Comparison of ENCODE assay signal across 10 cellular contexts in the genomic region with DNA sequence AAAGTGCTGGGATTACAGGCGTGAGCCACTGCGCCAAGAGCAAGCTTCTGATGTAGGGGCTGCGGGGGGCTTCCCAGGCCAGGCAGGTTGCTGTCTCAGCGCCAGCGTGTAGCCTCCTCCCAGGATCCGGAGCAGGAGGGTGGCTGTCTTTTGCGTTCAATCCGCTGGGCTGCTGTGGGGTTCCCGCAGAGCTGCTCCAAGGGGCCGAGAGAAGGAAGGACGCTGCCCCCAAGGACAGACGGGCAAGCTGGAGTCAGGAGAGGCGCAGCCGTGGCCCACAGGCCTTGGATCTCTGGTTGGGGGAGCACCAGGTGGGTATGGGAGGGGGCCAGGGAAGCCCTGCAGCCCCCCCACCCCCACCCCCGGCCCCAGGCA. TPM values are rescaled to one million over a fixed set of nuclear protein-coding genes. Genes with fewer than 3 reads are reported as not detected.
DNase-seq lines count a peak whose midpoint lies in the region; ATAC-seq, FAIRE-seq and TF ChIP-seq lines count a peak whose summit lies in the region.
"Had no signal": no experiment of that assay in that cellular context is flagged by ENCODE, and none has a peak within 500 bp of the region (broad histone marks: within the 10 kb centered on the region; RNA-seq: fewer than 3 reads in every experiment).

No MANE protein-coding gene starts in this region.

- peak overlapping the region; percentile 87 for H3K9ac ChIP-seq in skeletal muscle satellite cell (ENCODE audit: low read depth, low read length)

- peak overlapping the region; percentile 83 for H3K4me2 ChIP-seq in GM23338
- H3K4me2 ChIP-seq in skeletal muscle satellite cell (ENCODE audit: low read length) = peak overlapping the region; percentile 83

- H3K4me1 ChIP-seq in GM23338 (ENCODE audit: insufficient read depth) (peaks cover 13% of the 10 kb centered on the region), body of pancreas (peaks cover 50% of the 10 kb centered on the region), iPS DF 6.9 (ENCODE audit: control insufficient read depth, insufficient read depth, low read length) (peaks cover 9% of the 10 kb centered on the region), skeletal muscle satellite cell (ENCODE audit: control insufficient read depth, insufficient read depth, low read length) (peaks cover 55% of the 10 kb centered on the region)

- H3K4me3 ChIP-seq in GM23338 (peak overlapping the region; percentile 62), body of pancreas (no peak overlapping the region), iPS DF 6.9 (ENCODE audit: low read length) (peak overlapping the region; percentile 1; the same call in 1 of the 2 replicates), skeletal muscle satellite cell (ENCODE audit: low read length) (peak overlapping the region; percentile 57)

- H3K4me3 Mint-ChIP-seq in GM23338 = peak overlapping the region; percentile 58; the same call in 2 of the 3 replicates
- no peak overlapping the region for H3K4me3 Mint-ChIP-seq in activated naive CD4-positive, alpha-beta T cell treated with anti-CD3 and anti-CD28 coated beads for 36 hours
- H3K4me3 Mint-ChIP-seq: activated naive CD8-positive, alpha-beta T cell had no signal

- no peak for TF ChIP-seq POLR2A in body of pancreas (IDR thresholded peaks at IDR 0.05)
- TF ChIP-seq POLR2A in GM12891 (IDR thresholded peaks at IDR 0.05; ENCODE audit: low read depth, low read length) = no peak

- H3K9me2 ChIP-seq in GM23338 (ENCODE audit: insufficient read depth) = no peaks in the 10 kb centered on the region

- 0 out of 2 replicates have a peak overlapping the region, but pooled peaks have one; percentile 43 for H2AFZ ChIP-seq in GM23338

- no peaks in the 10 kb centered on the region for H4K20me1 ChIP-seq in GM23338 (replicated peaks; ENCODE audit: insufficient read depth)

- CTCF ChIA-PET in activated naive CD4-positive, alpha-beta T cell treated with anti-CD3 and anti-CD28 coated beads for 36 hours (lab: Charles Lee) = interaction anchor here (0.7 to 1.5 kb wide), 4 partner anchors 17 to 343 kb away, joined by 3 to 5 read pairs (median 4); a partner anchor contains a TSS

- 63 to 100% methylated on average over 3 to 15 of the region's 15 CpGs for WGBS in body of pancreas, 2 donors
- no CpG with 5 or more reads among the region's 15 CpGs for WGBS in iPS DF 6.9 (ENCODE audit: insufficient coverage, insufficient read length)

- ATAC-seq in GM23338 (peak; percentile 45), body of pancreas (no peak)

- no peaks in the 10 kb centered on the region for H3K9me3 ChIP-seq in body of pancreas
- no peaks in the 10 kb centered on the region for H3K9me3 ChIP-seq in iPS DF 6.9 (ENCODE audit: control insufficient read depth, insufficient read depth, low read length)
- H3K9me3 ChIP-seq in skeletal muscle satellite cell (replicated peaks; ENCODE audit: low read length) = no peaks in the 10 kb centered on the region

- peaks cover 11% of the 10 kb centered on the region; the same call in 1 of the 2 replicates for H3F3A ChIP-seq in GM23338 (replicated peaks; ENCODE audit: low read depth)

- intact Hi-C loops in body of pancreas (cut with DNase I) = no loop called here
- intact Hi-C loops in activated naive CD4-positive, alpha-beta T cell treated with anti-CD3 and anti-CD28 coated beads for 36 hours (cut with micrococcal nuclease) = loop anchor here (2.0 kb wide), 1 partner anchor 15 kb away; no protein-coding TSS in a partner anchor

- TF ChIP-seq CTCF in GM23338 (conservative IDR thresholded peaks at IDR 0.05; ENCODE audit: low read depth in 2 of 2) (no peak), body of pancreas (IDR thresholded peaks at IDR 0.05) (no peak)

- H3K36me3 ChIP-seq in GM23338 (ENCODE audit: insufficient read depth) (no peaks in the 10 kb centered on the region), body of pancreas (replicated peaks in 1 of 2; ENCODE audit: insufficient read depth in 1 of 2, low read depth in 2 of 2) (no peaks in the 10 kb centered on the region), iPS DF 6.9 (ENCODE audit: control insufficient read depth, insufficient read depth, low read length) (no peaks in the 10 kb centered on the region; the same call in 1 of the 2 replicates), skeletal muscle satellite cell (ENCODE audit: insufficient read depth, low read length) (no peaks in the 10 kb centered on the region)

- no peaks in the 10 kb centered on the region for H3K36me3 Mint-ChIP-seq in GM23338 (ENCODE audit: low read depth)
- no peaks in the 10 kb centered on the region for H3K36me3 Mint-ChIP-seq in activated naive CD4-positive, alpha-beta T cell treated with anti-CD3 and anti-CD28 coated beads for 36 hours (ENCODE audit: low read depth)
- H3K36me3 Mint-ChIP-seq: activated naive CD8-positive, alpha-beta T cell had no signal

- H3K27me3 Mint-ChIP-seq in GM23338 (ENCODE audit: insufficient read depth, low read depth, poor library complexity) = peaks cover 9% of the 10 kb centered on the region
- no peaks in the 10 kb centered on the region for H3K27me3 Mint-ChIP-seq in activated naive CD4-positive, alpha-beta T cell treated with anti-CD3 and anti-CD28 coated beads for 36 hours (ENCODE audit: low read depth)
- H3K27me3 Mint-ChIP-seq: activated naive CD8-positive, alpha-beta T cell had no signal

- no peak for DNase-seq in GM23338 (ENCODE audit: low spot score)
- no peak for DNase-seq in body of pancreas
- no peak for DNase-seq in iPS DF 6.9 (ENCODE audit: low read depth, low spot score)
- DNase-seq in activated naive CD4-positive, alpha-beta T cell treated with anti-CD3 and anti-CD28 coated beads for 36 hours = no peak
- DNase-seq in GM12891 (ENCODE audit: insufficient read length, low spot score) = no peak
- no peak for DNase-seq in activated T-cell treated with anti-CD3 and anti-CD28 coated beads, Interleukin-2, amount 50 U/mL, for 1 hour
- no peak for DNase-seq in HPDE6-E6E7 (ENCODE audit: extremely low spot score)
- DNase-seq: NCI-H345 had no signal

- FAIRE-seq in GM12891 (lab: Jason Lieb, UNC) = no peak

- H3K27me3 ChIP-seq in GM23338 (ENCODE audit: insufficient read depth) (no peaks in the 10 kb centered on the region), body of pancreas (no peaks in the 10 kb centered on the region), iPS DF 6.9 (ENCODE audit: control insufficient read depth, insufficient read depth, low read length) (no peaks in the 10 kb centered on the region), skeletal muscle satellite cell (ENCODE audit: control insufficient read depth, insufficient read depth, low read length) (no peaks in the 10 kb centered on the region)

- H3K27ac Mint-ChIP-seq in GM23338 = peak overlapping the region; percentile 84
- H3K27ac Mint-ChIP-seq in activated naive CD4-positive, alpha-beta T cell treated with anti-CD3 and anti-CD28 coated beads for 36 hours = no peak overlapping the region
- H3K27ac Mint-ChIP-seq: activated naive CD8-positive, alpha-beta T cell had no signal

- no peaks in the 10 kb centered on the region for H3K79me2 ChIP-seq in GM23338 (replicated peaks; ENCODE audit: insufficient read depth)

- H3K9me3 Mint-ChIP-seq in GM23338 = no peaks in the 10 kb centered on the region
- no peaks in the 10 kb centered on the region for H3K9me3 Mint-ChIP-seq in activated naive CD4-positive, alpha-beta T cell treated with anti-CD3 and anti-CD28 coated beads for 36 hours

- peaks cover 13% of the 10 kb centered on the region for H3K4me1 Mint-ChIP-seq in GM23338
- peaks cover 8% of the 10 kb centered on the region for H3K4me1 Mint-ChIP-seq in activated naive CD4-positive, alpha-beta T cell treated with anti-CD3 and anti-CD28 coated beads for 36 hours (ENCODE audit: low read depth)

- H3K27ac ChIP-seq in GM23338 (ENCODE audit: low read depth) = peak overlapping the region; percentile 94
- peak overlapping the region; percentile 75 to 88 (median 86) for H3K27ac ChIP-seq in body of pancreas
- no peak overlapping the region for H3K27ac ChIP-seq in iPS DF 6.9 (ENCODE audit: low read length)

TF ChIP-seq in GM23338, 12 proteins besides CTCF, POLR2A, EP300 and RAD21 (continues in another document):
- no peak for TF ChIP-seq POLR2AphosphoS5 (IDR thresholded peaks at IDR 0.05; ENCODE audit: low read depth)
- TF ChIP-seq, protein P1, sequence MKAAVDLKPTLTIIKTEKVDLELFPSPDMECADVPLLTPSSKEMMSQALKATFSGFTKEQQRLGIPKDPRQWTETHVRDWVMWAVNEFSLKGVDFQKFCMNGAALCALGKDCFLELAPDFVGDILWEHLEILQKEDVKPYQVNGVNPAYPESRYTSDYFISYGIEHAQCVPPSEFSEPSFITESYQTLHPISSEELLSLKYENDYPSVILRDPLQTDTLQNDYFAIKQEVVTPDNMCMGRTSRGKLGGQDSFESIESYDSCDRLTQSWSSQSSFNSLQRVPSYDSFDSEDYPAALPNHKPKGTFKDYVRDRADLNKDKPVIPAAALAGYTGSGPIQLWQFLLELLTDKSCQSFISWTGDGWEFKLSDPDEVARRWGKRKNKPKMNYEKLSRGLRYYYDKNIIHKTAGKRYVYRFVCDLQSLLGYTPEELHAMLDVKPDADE (IDR thresholded peaks at IDR 0.05) = no peak
- no peak for TF ChIP-seq EZH2phosphoT487 (IDR thresholded peaks at IDR 0.05; ENCODE audit: unreplicated experiment)

TF ChIP-seq in GM12891, 5 proteins besides CTCF, POLR2A, EP300 and RAD21:
- TF ChIP-seq PAX5 (IDR thresholded peaks at IDR 0.05; ENCODE audit: insufficient read depth, low read length, severe bottlenecking) (no peak), POU2F2 (IDR thresholded peaks at IDR 0.05; ENCODE audit: low read depth, low read length) (no peak), POLR2AphosphoS5 (IDR thresholded peaks at IDR 0.05; ENCODE audit: low read depth, low read length) (no peak), SPI1 (IDR thresholded peaks at IDR 0.05; ENCODE audit: low read depth, low read length) (no peak), TAF1 (IDR thresholded peaks at IDR 0.05; ENCODE audit: low read depth, low read length) (no peak)
TF ChIP-seq in GM12891: peak in this region for 0.

RNA-seq across cellular contexts. Expression of a gene that starts 16.0 kb away (rescaled TPM):
- 62.8 and 66.8 TPM in 2 replicates for total RNA-seq in GM23338 (2014; rRNA removed; shearing (Covaris generic))
- 9.3 and 10.4 TPM in 2 replicates for polyA plus RNA-seq in GM23338 (2016; fragmentation: Nextera tagmentation; extraction: Ambion mirVana)
- 10 to 100 TPM; 15.8 to 33.0 TPM for total RNA-seq in body of pancreas
- 16.7 and 24.0 TPM in 2 replicates for total RNA-seq in skeletal muscle satellite cell (2012; rRNA removed)
- total RNA-seq in activated naive CD4-positive, alpha-beta T cell treated with anti-CD3 and anti-CD28 coated beads for 36 hours = 10 to 100 TPM; 25.5 to 26.3 TPM
- polyA plus RNA-seq in GM12891 (2012; ENCODE audit: low read depth, missing spikeins) = 3.2 TPM

RNA-seq across cellular contexts. Expression of a gene that starts 17.6 kb away (rescaled TPM):
- total RNA-seq in GM23338 (2014; rRNA removed; shearing (Covaris generic)) = 54.3 and 79.1 TPM in 2 replicates
- polyA plus RNA-seq in GM23338 (2016; fragmentation: Nextera tagmentation; extraction: Ambion mirVana) = 167 and 173 TPM in 2 replicates
- total RNA-seq in body of pancreas = 10 to 100 TPM; 19.8 to 23.6 TPM
- 14.2 and 22.3 TPM in 2 replicates for total RNA-seq in skeletal muscle satellite cell (2012; rRNA removed)
- 10 to 100 TPM; 48.2 to 54.4 TPM for total RNA-seq in activated naive CD4-positive, alpha-beta T cell treated with anti-CD3 and anti-CD28 coated beads for 36 hours
- 47.2 TPM for polyA plus RNA-seq in GM12891 (2012; ENCODE audit: low read depth, missing spikeins)

Comparison
In these comparisons a context has a peak if more than half of its experiments do, and no peak if none do; other contexts are left out.
1. H3K4me3 ChIP-seq: peak in GM23338 (single experiment), iPS DF 6.9 (single experiment) and skeletal muscle satellite cell (single experiment); none in body of pancreas (0 of 2).